In genomic region chr2:80815259-80815658, GRCh38 we compare ENCODE assay signal across 19 cellular contexts.
DNase-seq lines count a peak whose midpoint lies in the region; TF ChIP-seq lines count a peak whose summit lies in the region.
"Had no signal": no experiment of that assay in that cellular context is flagged by ENCODE, and none has a peak within 500 bp of the region (broad histone marks: within the 10 kb centered on the region; RNA-seq: fewer than 3 reads in every experiment).

No MANE protein-coding gene starts in this region.

- H3K27me3 ChIP-seq in endodermal cell (ENCODE audit: control insufficient read depth, insufficient read depth, low read length, poor library complexity, severe bottlenecking) (no peaks in the 10 kb centered on the region), mesendoderm (ENCODE audit: insufficient read depth, low read length, poor library complexity) (no peaks in the 10 kb centered on the region)
- H3K27me3 ChIP-seq: BE2C; BLaER1 treated with 17β-estradiol and CSF1 and Interleukin-3, amounts not matched to agents 10 nM and 100 nM had no signal

- H3K79me1 ChIP-seq in mesendoderm (ENCODE audit: low read length): no peaks in the 10 kb centered on the region

- H3K56ac ChIP-seq in mesendoderm (ENCODE audit: low read length): no peak overlapping the region

- no peak overlapping the region for H3K23ac ChIP-seq in mesendoderm (ENCODE audit: low read length)

- H3K4me1 ChIP-seq in endodermal cell (ENCODE audit: control insufficient read depth, insufficient read depth, low read length) (no peaks in the 10 kb centered on the region), mesendoderm (ENCODE audit: control insufficient read depth, low read depth, low read length) (no peaks in the 10 kb centered on the region)
- H3K4me1 ChIP-seq: BE2C; BLaER1 treated with 17β-estradiol and CSF1 and Interleukin-3, amounts not matched to agents 10 nM and 100 nM; HAP-1 had no signal

- 80% methylated on average over 1 of the region's 1 CpG; no CpG with 5 or more reads in 1 of the 2 experiments for WGBS in endodermal cell (ENCODE audit: insufficient coverage in 1 of 2, insufficient read length in 1 of 2), 2 experiments
- no CpG with 5 or more reads among the region's 1 CpG for WGBS in mesendoderm (ENCODE audit: extremely low coverage, insufficient coverage, low lambda C conversion rate)

- no peaks in the 10 kb centered on the region for H3K9me3 ChIP-seq in endodermal cell (ENCODE audit: control insufficient read depth, low read length)
- H3K9me3 ChIP-seq: BE2C, HAP-1 had no signal

- no peak overlapping the region for H3K4me2 ChIP-seq in mesendoderm (ENCODE audit: low read length)
- H3K4me2 ChIP-seq: BLaER1 treated with 17β-estradiol and CSF1 and Interleukin-3, amounts not matched to agents 10 nM and 100 nM had no signal

- H4K5ac ChIP-seq in mesendoderm (ENCODE audit: low read length): no peak overlapping the region

- TF ChIP-seq CTCF in endodermal cell (conservative IDR thresholded peaks at IDR 0.05): no peak

- H3K4ac ChIP-seq in mesendoderm (ENCODE audit: low read depth, low read length): no peak overlapping the region

- H3K9ac ChIP-seq in endodermal cell (ENCODE audit: extremely low read depth, low read length, poor library complexity, severe bottlenecking): no peak overlapping the region
- no peak overlapping the region for H3K9ac ChIP-seq in mesendoderm (ENCODE audit: low read length)
- H3K9ac ChIP-seq: BLaER1 treated with 17β-estradiol and CSF1 and Interleukin-3, amounts not matched to agents 10 nM and 100 nM; GM23248 had no signal

- H3K4me1 Mint-ChIP-seq in endodermal cell: no peaks in the 10 kb centered on the region
- H3K4me1 Mint-ChIP-seq: CD14-positive monocyte; CD8-positive, alpha-beta memory T cell had no signal

- no peak overlapping the region for H4K8ac ChIP-seq in mesendoderm (ENCODE audit: low read depth, low read length)

- H3K9me3 Mint-ChIP-seq in endodermal cell: peaks cover 6% of the 10 kb centered on the region

- no peaks in the 10 kb centered on the region for H3K36me3 Mint-ChIP-seq in endodermal cell (ENCODE audit: low read depth)
- H3K36me3 Mint-ChIP-seq: CD14-positive monocyte; CD8-positive, alpha-beta memory T cell had no signal

- no peak overlapping the region for H2AK5ac ChIP-seq in mesendoderm (ENCODE audit: low read length)

- DNase-seq in NCI-H82 (lab: John Stamatoyannopoulos, UW) (peak; percentile 33), NCI-H82 treated with DMSO at 0.1 percent for 48 hours (lab: John Stamatoyannopoulos, UW; ENCODE audit: unreplicated experiment) (no peak), endodermal cell (peak; percentile 46), mesendoderm (peak; percentile 18), DMS153 (lab: John Stamatoyannopoulos, UW) (no peak), AG20443 (ENCODE audit: low spot score) (no peak)
- DNase-seq: AML-193; BE2C; CD4-positive, alpha-beta T cell; CD8-positive, alpha-beta memory T cell; DMS 273 treated with DMSO at 0.1 percent for 48 hours; DMS53; DMS79 treated with DMSO at 0.1 percent for 48 hours; GM23248; HFFc6 had no signal

- no peak overlapping the region for H2BK15ac ChIP-seq in mesendoderm (replicated peaks; ENCODE audit: low read depth)

- H3K4me3 ChIP-seq in endodermal cell (ENCODE audit: low read length) (no peak overlapping the region), mesendoderm (ENCODE audit: low read length) (no peak overlapping the region)
- H3K4me3 ChIP-seq: BLaER1 treated with 17β-estradiol and CSF1 and Interleukin-3, amounts not matched to agents 10 nM and 100 nM; GM23248; HAP-1 had no signal

- H3K27ac Mint-ChIP-seq in endodermal cell: no peak overlapping the region
- H3K27ac Mint-ChIP-seq: CD14-positive monocyte; CD4-positive, alpha-beta T cell; CD8-positive, alpha-beta memory T cell; HFFc6 had no signal

- peaks cover 2% of the 10 kb centered on the region for H3K27me3 Mint-ChIP-seq in endodermal cell (ENCODE audit: insufficient read depth)
- H3K27me3 Mint-ChIP-seq: CD4-positive, alpha-beta T cell; CD8-positive, alpha-beta memory T cell had no signal

- H2BK120ac ChIP-seq in mesendoderm (ENCODE audit: low read depth, low read length): no peak overlapping the region

- H2BK5ac ChIP-seq in mesendoderm (ENCODE audit: low read length): no peak overlapping the region

- H3K27ac ChIP-seq in endodermal cell (ENCODE audit: low read depth, low read length) (no peak overlapping the region), mesendoderm (ENCODE audit: low read depth, low read length) (no peak overlapping the region)
- H3K27ac ChIP-seq: 22Rv1; BLaER1 treated with 17β-estradiol and CSF1 and Interleukin-3, amounts not matched to agents 10 nM and 100 nM; GM23248 had no signal

- H3K36me3 ChIP-seq in endodermal cell (ENCODE audit: control insufficient read depth, insufficient read depth, low read length): no peaks in the 10 kb centered on the region
- H3K36me3 ChIP-seq in mesendoderm (ENCODE audit: control insufficient read depth, insufficient read depth, low read length): no peaks in the 10 kb centered on the region
- H3K36me3 ChIP-seq: BE2C; BLaER1 treated with 17β-estradiol and CSF1 and Interleukin-3, amounts not matched to agents 10 nM and 100 nM; HAP-1 had no signal

- no peaks in the 10 kb centered on the region for H3K79me2 ChIP-seq in mesendoderm (ENCODE audit: control insufficient read depth, insufficient read depth, low read length)

- H3K18ac ChIP-seq in mesendoderm (ENCODE audit: low read length): no peak overlapping the region

- no peak overlapping the region for H3K4me3 Mint-ChIP-seq in endodermal cell
- H3K4me3 Mint-ChIP-seq: CD14-positive monocyte; CD4-positive, alpha-beta T cell; CD8-positive, alpha-beta memory T cell; HFFc6 had no signal

Comparison
In these comparisons a context has a peak if more than half of its experiments do, and no peak if none do; other contexts are left out.
1. DNase-seq: peak in NCI-H82 (single experiment), endodermal cell (single experiment) and mesendoderm (single experiment); none in NCI-H82 treated with DMSO at 0.1 percent for 48 hours (single experiment), DMS153 (single experiment) and AG20443 (single experiment).